In genomic region chr5:26492835-26493459, GRCh38 we compare ENCODE assay signal across 15 cellular contexts.
"Had no signal": no experiment of that assay in that cellular context is flagged by ENCODE, and none has a peak within 500 bp of the region (broad histone marks: within the 10 kb centered on the region; RNA-seq: fewer than 3 reads in every experiment).

No MANE protein-coding gene starts in this region.

- ATAC-seq: activated naive CD4-positive, alpha-beta T cell treated with anti-CD3 and anti-CD28 coated beads, Interleukin-2, amount 50 U/mL, for 72 hours; activated T-cell treated with anti-CD3 and anti-CD28 coated beads, Interleukin-2, amount 50 U/mL, for 72 hours; left lobe of liver; naive thymus-derived CD8-positive, alpha-beta T cell had no signal

- DNase-seq: activated CD4-positive, alpha-beta T cell treated with anti-CD3 and anti-CD28 coated beads, Interleukin-2, amount 10 ng/mL, durations not matched to agents 24 days and 14 days; activated CD4-positive, CD25-positive, alpha-beta regulatory T cell; activated CD8-positive, alpha-beta memory T cell treated with anti-CD3 and anti-CD28 coated beads, Interleukin-2, amount 50 U/mL, for 48 hours; activated gamma-delta T cell; activated T-cell treated with anti-CD3 and anti-CD28 coated beads, Interleukin-2, amount 50 U/mL, for 72 hours; dorsolateral prefrontal cortex; naive thymus-derived CD8-positive, alpha-beta T cell; stimulated activated CD4-positive, alpha-beta T cell treated with anti-CD3 and anti-CD28 coated beads, Interleukin-1b, Interleukin-23, amount 100 ng/mL, for 48 hours had no signal

- H3K36me3 Mint-ChIP-seq: memory B cell had no signal

- H3K27ac ChIP-seq: cardiac muscle cell, dorsolateral prefrontal cortex, esophagus muscularis mucosa, neutrophil, parathyroid adenoma had no signal

- H3K27me3 ChIP-seq: cardiac muscle cell, esophagus muscularis mucosa, neutrophil had no signal

- H3K9me3 ChIP-seq: neutrophil had no signal

- H3K36me3 ChIP-seq: cardiac muscle cell, esophagus muscularis mucosa, neutrophil had no signal

- H3K4me1 Mint-ChIP-seq: activated CD4-positive, alpha-beta T cell treated with anti-CD3 and anti-CD28 coated beads, Interleukin-2, amount 10 ng/mL, durations not matched to agents 24 days and 14 days; memory B cell; naive thymus-derived CD8-positive, alpha-beta T cell had no signal

- H3K27me3 Mint-ChIP-seq: activated CD4-positive, alpha-beta T cell treated with anti-CD3 and anti-CD28 coated beads, Interleukin-2, amount 10 ng/mL, durations not matched to agents 24 days and 14 days; memory B cell; naive thymus-derived CD8-positive, alpha-beta T cell had no signal

- H3K27ac Mint-ChIP-seq: activated CD4-positive, alpha-beta T cell treated with anti-CD3 and anti-CD28 coated beads, Interleukin-2, amount 10 ng/mL, durations not matched to agents 24 days and 14 days; activated naive CD4-positive, alpha-beta T cell treated with anti-CD3 and anti-CD28 coated beads, Interleukin-2, amount 50 U/mL, for 72 hours; activated T-cell treated with anti-CD3 and anti-CD28 coated beads, Interleukin-2, amount 50 U/mL, for 72 hours; memory B cell; naive thymus-derived CD8-positive, alpha-beta T cell had no signal

- H3K4me3 Mint-ChIP-seq: activated CD4-positive, alpha-beta T cell treated with anti-CD3 and anti-CD28 coated beads, Interleukin-2, amount 10 ng/mL, durations not matched to agents 24 days and 14 days; activated T-cell treated with anti-CD3 and anti-CD28 coated beads, Interleukin-2, amount 50 U/mL, for 72 hours; memory B cell; naive thymus-derived CD8-positive, alpha-beta T cell had no signal

- H2AFZ ChIP-seq: parathyroid adenoma had no signal

- H3K4me3 ChIP-seq: cardiac muscle cell, dorsolateral prefrontal cortex, esophagus muscularis mucosa had no signal

- H3K9ac ChIP-seq: parathyroid adenoma had no signal

- H3K4me1 ChIP-seq: esophagus muscularis mucosa, parathyroid adenoma had no signal

- H3K79me2 ChIP-seq: parathyroid adenoma had no signal
